Comparison of ENCODE assay signal across 8 cellular contexts in genomic region chr18:27005589-27005988, GRCh38.
DNase-seq lines count a peak whose midpoint lies in the region; ATAC-seq and TF ChIP-seq lines count a peak whose summit lies in the region.

No MANE protein-coding gene starts in this region.

- no peaks in the 10 kb centered on the region for H3K79me2 ChIP-seq in mammary epithelial cell (ENCODE audit: insufficient read depth, low read length)

- H3K4me3 ChIP-seq in heart right ventricle (no peak overlapping the region), mammary epithelial cell (replicated peaks in 1 of 3; ENCODE audit: insufficient read depth in 1 of 3, low read depth in 2 of 3, low read length in 3 of 3) (no peak overlapping the region)

- WGBS in heart right ventricle, 2 donors, result 14 to 18% methylated on average over 1 of the region's 1 CpG
- 40% methylated on average over 1 of the region's 1 CpG for WGBS in mammary epithelial cell (ENCODE audit: low coverage, missing lambda C conversion rate)

- intact Hi-C loops in heart right ventricle (cut with DNase I), result loop anchor here in 6 of 10 donors (5.0 to 10.0 kb wide), 4 partner anchors 191 to 592 kb away; no protein-coding TSS in a partner anchor
- intact Hi-C loops in left ventricle myocardium superior (cut with micrococcal nuclease), result no loop called here
- intact Hi-C loops in mammary epithelial cell (cut with micrococcal nuclease), result no loop called here

- peaks cover 0 to 4% (median 0%) of the 10 kb centered on the region in 7 donors for H3K27me3 ChIP-seq in heart right ventricle
- no peaks in the 10 kb centered on the region for H3K27me3 ChIP-seq in mammary epithelial cell (ENCODE audit: insufficient read depth, low read length)

- H3K4me1 ChIP-seq in heart right ventricle (no peaks in the 10 kb centered on the region), mammary epithelial cell (ENCODE audit: insufficient read depth, low read length) (no peaks in the 10 kb centered on the region)

- no peaks in the 10 kb centered on the region for H4K20me1 ChIP-seq in mammary epithelial cell (ENCODE audit: insufficient read depth, low read length)

- CTCF ChIA-PET in mammary epithelial cell (lab: Charles Lee; ENCODE audit: low non-redundant PET), result interaction anchor here (0.6 kb wide), 3 partner anchors 591 to 968 kb away, joined by 3 read pairs; no protein-coding TSS in a partner anchor

- H2AFZ ChIP-seq in mammary epithelial cell (ENCODE audit: low read depth, low read length), result no peak overlapping the region

- no peaks in the 10 kb centered on the region for H3K36me3 ChIP-seq in heart right ventricle
- H3K36me3 ChIP-seq in mammary epithelial cell (ENCODE audit: insufficient read depth, low read length), result no peaks in the 10 kb centered on the region

- BruUV-seq in mammary epithelial cell (replicated peaks; lab: Mats Ljungman, UMichigan), result no TSS peak

- dilution Hi-C loops in mammary epithelial cell (cut with HindIII; ENCODE audit: low sequenced_read_pairs), result no loop called here

- H3K9ac ChIP-seq in mammary epithelial cell (ENCODE audit: insufficient read depth, low read length), result no peak overlapping the region

- ATAC-seq in heart right ventricle (no peak), left ventricle myocardium superior (no peak), GM18907 (IDR thresholded peaks at IDR 0.05; ENCODE audit: unreplicated experiment) (no peak), GM19324 (IDR thresholded peaks at IDR 0.05; ENCODE audit: low FRiP score, unreplicated experiment) (no peak)

- DNase-seq in heart right ventricle, result no peak
- DNase-seq in left ventricle myocardium superior, result no peak
- peak; percentile 12 for DNase-seq in HT-29 (ENCODE audit: low spot score)
- DNase-seq in mammary epithelial cell, result no peak
- DNase-seq in GDM1 (lab: John Stamatoyannopoulos, UW), result no peak
- DNase-seq in NCI-H187 treated with DMSO at 0.1 percent for 48 hours (lab: John Stamatoyannopoulos, UW), result no peak

- in situ Hi-C loops in mammary epithelial cell (cut with MboI; ENCODE audit: low sequenced_read_pairs in 2 of 2), result loop anchor here in 1 of 2 donors (10.0 kb wide), 1 partner anchor 601 kb away; no protein-coding TSS in a partner anchor

- H3K27ac ChIP-seq in heart right ventricle, result no peak overlapping the region
- H3K27ac ChIP-seq in mammary epithelial cell (ENCODE audit: insufficient read depth, low read depth, low read length), result no peak overlapping the region

- H3K4me2 ChIP-seq in mammary epithelial cell (ENCODE audit: insufficient read depth, low read depth, low read length), result no peak overlapping the region

- H3K9me3 ChIP-seq in heart right ventricle (no peaks in the 10 kb centered on the region), mammary epithelial cell (replicated peaks; ENCODE audit: insufficient read depth, low read length) (no peaks in the 10 kb centered on the region)

- peak; percentile 2 to 38 (median 20) for TF ChIP-seq CTCF in heart right ventricle (IDR thresholded peaks at IDR 0.05)
- peak; percentile 50 to 54 for TF ChIP-seq CTCF in mammary epithelial cell (conservative IDR thresholded peaks at IDR 0.05 in 1 of 2, IDR thresholded peaks at IDR 0.05 in 1 of 2; ENCODE audit: extremely low read depth in 1 of 2, insufficient read depth in 1 of 2, low read depth in 1 of 2, low read length in 2 of 2)

Comparison
In these comparisons a context has a peak if more than half of its experiments do, and no peak if none do; other contexts are left out.
1. intact Hi-C loops: an anchor here in heart right ventricle (5.0 to 10.0 kb wide); none called in left ventricle myocardium superior and mammary epithelial cell.